In the genomic region with DNA sequence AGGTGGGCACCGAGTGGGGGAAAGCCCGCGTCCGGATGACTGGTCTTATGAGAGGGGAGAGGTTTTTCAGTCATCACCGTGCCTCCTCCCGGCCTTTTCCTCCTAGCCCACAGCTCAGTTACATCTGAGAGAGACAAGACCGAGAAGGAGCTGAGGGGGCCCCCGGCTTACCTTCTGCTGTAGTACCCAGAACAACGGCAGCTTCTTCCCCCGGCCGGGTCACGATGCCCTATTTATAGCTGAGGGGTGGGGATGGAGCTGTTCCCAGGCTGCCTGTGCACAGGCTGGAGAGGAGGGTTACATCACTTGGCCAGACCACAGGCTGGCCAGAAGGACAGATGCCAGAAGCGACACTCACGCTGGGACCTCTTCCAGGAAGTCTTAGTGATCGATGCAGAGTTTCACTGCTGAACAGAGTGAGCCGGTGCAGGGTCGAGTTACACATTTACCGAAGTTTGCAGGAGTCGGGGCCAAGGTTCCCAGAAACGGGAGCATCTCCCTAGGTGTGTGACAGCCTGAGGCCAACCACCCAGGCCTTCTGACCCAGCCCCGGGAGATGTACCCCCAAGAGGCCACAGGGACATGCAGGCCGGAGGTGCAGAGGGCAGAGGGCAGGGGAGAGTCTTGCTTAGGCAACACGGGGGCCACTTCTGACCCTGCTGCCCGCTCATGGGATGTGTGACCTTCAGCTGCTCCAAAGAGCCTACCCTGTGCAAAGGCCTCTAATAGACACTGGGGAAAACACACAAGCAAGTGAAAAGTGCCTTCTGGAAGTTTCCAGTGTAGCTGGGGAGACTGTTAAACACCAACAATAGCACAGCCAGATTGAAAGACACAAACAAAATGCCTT, we compare ENCODE assay signal across 10 cellular contexts. TPM values are rescaled to one million over a fixed set of nuclear protein-coding genes. Genes with fewer than 3 reads are reported as not detected.
A peak's percentile ranks its signal among the peaks of the same experiment; 100 is the strongest.
DNase-seq lines count a peak whose midpoint lies in the region; FAIRE-seq and TF ChIP-seq lines count a peak whose summit lies in the region.
"Had no signal": no experiment of that assay in that cellular context is flagged by ENCODE, and none has a peak within 500 bp of the region (broad histone marks: within the 10 kb centered on the region; RNA-seq: fewer than 3 reads in every experiment).

Gene AGT (minus strand): TSS at position 208 of the 850 bp plus-strand sequence. CDS start 3,299 bp downstream, outside the sequence.

- H3K27me3 ChIP-seq in adrenal gland (no peaks in the 10 kb centered on the region), hepatocyte (no peaks in the 10 kb centered on the region), stomach (no peaks in the 10 kb centered on the region), H9 (ENCODE audit: insufficient read depth, low read length) (no peaks in the 10 kb centered on the region)

- H3T11ph ChIP-seq in H9 (ENCODE audit: low read length), result no peak within 1 kb of the TSS

- WGBS in adrenal gland, 4 donors, result 10 to 24% (median 21%) methylated on average over 12 to 24 of the region's 24 CpGs
- 31% methylated on average over 24 of the region's 24 CpGs for WGBS in hepatocyte (ENCODE audit: low lambda C conversion rate, missing lambda C conversion rate)
- WGBS in stomach, 5 donors, result 33 to 41% (median 37%) methylated on average over 17 to 24 of the region's 24 CpGs
- no CpG with 5 or more reads among the region's 24 CpGs for WGBS in H9 (ENCODE audit: extremely low coverage, insufficient read length, low lambda C conversion rate)

- H3K27ac Mint-ChIP-seq in HFFc6, result no peak within 1 kb of the TSS
- H3K27ac Mint-ChIP-seq in H9, result no peak within 1 kb of the TSS

- TF ChIP-seq CTCF in HFFc6 (IDR thresholded peaks at IDR 0.05), result no peak
- TF ChIP-seq CTCF in adrenal gland (IDR thresholded peaks at IDR 0.05), result no peak
- TF ChIP-seq CTCF in hepatocyte (IDR thresholded peaks at IDR 0.05; ENCODE audit: poor library complexity), result no peak
- TF ChIP-seq CTCF in stomach (IDR thresholded peaks at IDR 0.05), result no peak
- TF ChIP-seq CTCF in H9 (conservative IDR thresholded peaks at IDR 0.05), result no peak

- no peak within 1 kb of the TSS for H2BK5ac ChIP-seq in H9 (ENCODE audit: insufficient read length, low read length)

- H3K4me1 ChIP-seq in adrenal gland (replicated peaks in 1 of 2) (peaks cover 13 to 18% of the 10 kb centered on the region in 2 donors), hepatocyte (ENCODE audit: insufficient read depth) (peaks cover 23% of the 10 kb centered on the region), stomach (peaks cover 0 to 14% (median 12%) of the 10 kb centered on the region in 4 donors), H9 (ENCODE audit: insufficient read depth, low read length) (no peaks in the 10 kb centered on the region)

- H2AK5ac ChIP-seq in H9 (ENCODE audit: insufficient read length, low read length), result no peak within 1 kb of the TSS

- H3K9ac ChIP-seq in H9 (ENCODE audit: extremely low read depth, insufficient read length, low read length), result no peak within 1 kb of the TSS

- no peak within 1 kb of the TSS for H2BK12ac ChIP-seq in H9 (ENCODE audit: insufficient read length, low read depth, low read length)

- peak in 1 of 2 donors; percentile 42 for TF ChIP-seq POLR2A in adrenal gland (IDR thresholded peaks at IDR 0.05)
- no peak for TF ChIP-seq POLR2A in stomach (IDR thresholded peaks at IDR 0.05)
- TF ChIP-seq POLR2A in GM12891 (IDR thresholded peaks at IDR 0.05; ENCODE audit: low read depth, low read length), result no peak

- H3K18ac ChIP-seq in H9 (ENCODE audit: insufficient read length, low read depth, low read length), result no peak within 1 kb of the TSS

- no peak within 1 kb of the TSS for H3K56ac ChIP-seq in H9 (ENCODE audit: insufficient read length, low read depth, low read length)

- no peak within 1 kb of the TSS for H4K91ac ChIP-seq in H9 (ENCODE audit: insufficient read length, low read depth, low read length)

- no peak for FAIRE-seq in GM12891 (lab: Jason Lieb, UNC)
- FAIRE-seq: GM19239 had no signal

- no peak within 1 kb of the TSS for H2BK15ac ChIP-seq in H9 (ENCODE audit: low read depth, low read length)

- no peaks in the 10 kb centered on the region for H3K79me1 ChIP-seq in H9 (ENCODE audit: insufficient read depth, low read depth, low read length, poor library complexity, severe bottlenecking)

- H3K27me3 Mint-ChIP-seq in HFFc6 (ENCODE audit: insufficient read depth), result peaks cover 9% of the 10 kb centered on the region
- H3K27me3 Mint-ChIP-seq in H9 (ENCODE audit: low read depth), result peaks cover 9% of the 10 kb centered on the region

- intact Hi-C loops in adrenal gland (cut with DNase I), result no loop called here
- intact Hi-C loops in stomach (cut with DNase I; ENCODE audit: low total_unique reads), result no loop called here

- H2BK120ac ChIP-seq in H9 (ENCODE audit: low read depth, low read length, poor library complexity, severe bottlenecking), result no peak within 1 kb of the TSS

- H4K8ac ChIP-seq in H9 (replicated peaks; ENCODE audit: insufficient read length, low read depth, low read length), result no peak within 1 kb of the TSS

- H3K4me3 ChIP-seq in adrenal gland (peak within 1 kb of the TSS in 1 of 4 donors; percentile 43), hepatocyte (no peak within 1 kb of the TSS), stomach (no peak within 1 kb of the TSS)

- H3K27ac ChIP-seq in adrenal gland (peak within 1 kb of the TSS; percentile 3 to 84 (median 58)), hepatocyte (peak within 1 kb of the TSS; percentile 80), stomach (peak within 1 kb of the TSS in 3 of 5 donors; percentile 9 to 25 (median 23)), H9 (ENCODE audit: insufficient read length, low read depth, low read length) (no peak within 1 kb of the TSS)

- no peak within 1 kb of the TSS for H3K14ac ChIP-seq in H9 (ENCODE audit: insufficient read depth, low read length)

- H3K36me3 Mint-ChIP-seq in HFFc6 (ENCODE audit: low read depth) (no peaks in the 10 kb centered on the region), H9 (ENCODE audit: insufficient read depth in 1 of 3, low read depth in 3 of 3) (no peaks in the 10 kb centered on the region)

- peaks cover 5% of the 10 kb centered on the region for H3K79me2 ChIP-seq in hepatocyte
- no peaks in the 10 kb centered on the region for H3K79me2 ChIP-seq in H9 (ENCODE audit: insufficient read depth, low read length)

- H3K4me2 ChIP-seq in hepatocyte (peak within 1 kb of the TSS; percentile 55), H9 (ENCODE audit: insufficient read depth, insufficient read length, low read length) (no peak within 1 kb of the TSS)

- no peak within 1 kb of the TSS for H2BK20ac ChIP-seq in H9 (ENCODE audit: low read depth, low read length, poor library complexity, severe bottlenecking)

- H3K4me3 Mint-ChIP-seq in HFFc6 (0 out of 2 replicates have a peak within 1 kb of the TSS, but pooled peaks have one; percentile 13), H9 (no peak within 1 kb of the TSS)

- no peaks in the 10 kb centered on the region for H3K9me2 ChIP-seq in hepatocyte (replicated peaks; ENCODE audit: insufficient read depth)

- no peak within 1 kb of the TSS for H2AFZ ChIP-seq in hepatocyte
- H2AFZ ChIP-seq in H9 (ENCODE audit: low read length), result no peak within 1 kb of the TSS

- no peaks in the 10 kb centered on the region for H3K23me2 ChIP-seq in H9 (ENCODE audit: insufficient read length, low read depth, low read length, poor library complexity, severe bottlenecking)

- no peak for TF ChIP-seq EP300 in stomach (IDR thresholded peaks at IDR 0.05)

- H3K36me3 ChIP-seq in adrenal gland (replicated peaks in 1 of 2) (no peaks in the 10 kb centered on the region), hepatocyte (replicated peaks; ENCODE audit: insufficient read depth, low read depth) (no peaks in the 10 kb centered on the region), stomach (no peaks in the 10 kb centered on the region)

- H3K4me1 Mint-ChIP-seq in HFFc6 (ENCODE audit: low read depth) (peaks cover 14% of the 10 kb centered on the region), H9 (peaks cover 11 to 20% of the 10 kb centered on the region in 2 experiments)

- H3K23ac ChIP-seq in H9 (ENCODE audit: insufficient read length, low read depth, low read length), result no peak within 1 kb of the TSS

- H3K9me3 Mint-ChIP-seq in HFFc6 (no peaks in the 10 kb centered on the region), H9 (peaks cover 0 to 3% of the 10 kb centered on the region in 2 experiments; a peak in 1 of 5 replicates)

- H4K5ac ChIP-seq in H9 (ENCODE audit: insufficient read length, low read depth, low read length), result no peak within 1 kb of the TSS

- H4K20me1 ChIP-seq in hepatocyte (ENCODE audit: insufficient read depth, poor library complexity, severe bottlenecking), result no peaks in the 10 kb centered on the region
- no peaks in the 10 kb centered on the region for H4K20me1 ChIP-seq in H9 (ENCODE audit: control insufficient read depth, insufficient read depth, insufficient read length)

- H3K4ac ChIP-seq in H9 (ENCODE audit: low read depth, low read length), result no peak within 1 kb of the TSS

- DNase-seq in HFFc6, result peak; percentile 79
- peak; percentile 91 to 97 (median 95) for DNase-seq in adrenal gland
- peak; percentile 77 for DNase-seq in hepatocyte (ENCODE audit: low spot score)
- DNase-seq in stomach, result peak; percentile 66
- no peak for DNase-seq in GM12891 (ENCODE audit: insufficient read length, low spot score)
- no peak for DNase-seq in 8988T
- DNase-seq in H9, result no peak
- DNase-seq in NCI-H748 treated with DMSO at 0.1 percent for 48 hours (lab: John Stamatoyannopoulos, UW), result no peak

- H3K9me3 ChIP-seq in adrenal gland (replicated peaks in 1 of 3) (no peaks in the 10 kb centered on the region), hepatocyte (ENCODE audit: low read depth) (no peaks in the 10 kb centered on the region), stomach (no peaks in the 10 kb centered on the region), H9 (ENCODE audit: control insufficient read depth, low read depth, low read length) (no peaks in the 10 kb centered on the region)

TF ChIP-seq in GM12891, 5 proteins besides CTCF, POLR2A, EP300 and RAD21:
- TF ChIP-seq POLR2AphosphoS5 (IDR thresholded peaks at IDR 0.05; ENCODE audit: low read depth, low read length) (no peak), TAF1 (IDR thresholded peaks at IDR 0.05; ENCODE audit: low read depth, low read length) (no peak), PAX5 (IDR thresholded peaks at IDR 0.05; ENCODE audit: insufficient read depth, low read length, severe bottlenecking) (no peak), POU2F2 (IDR thresholded peaks at IDR 0.05; ENCODE audit: low read depth, low read length) (no peak), SPI1 (IDR thresholded peaks at IDR 0.05; ENCODE audit: low read depth, low read length) (no peak)

RNA-seq across cellular contexts. Expression of gene AGT, which starts in this region (rescaled TPM):
- under 1 TPM in 4 of 6 experiments, not detected in 2; 0.09 to 0.19 (median 0.13) TPM for total RNA-seq in HFFc6 (2021; fragmentation: NEBNext Ultra II Directional; extraction: Animal tissue kit (Norgen Biotek cat#: 25700))
- total RNA-seq in adrenal gland (100 to 1,000 TPM in 1 of 8 donors, 10 to 100 TPM in 5, 1 to 10 TPM in 2; 6.5 to 103 (median 18.7) TPM), hepatocyte (476 and 505 TPM in 2 replicates), stomach (1 to 10 TPM in 2 of 5 donors, under 1 TPM in 1, not detected in 2; 0.29 to 9.9 (median 3.7) TPM), H9 (2021) (not detected in 2 replicates)
- polyA plus RNA-seq in adrenal gland (10 to 100 TPM in 2 of 3 donors, 1 to 10 TPM in 1; 6.3 to 20.9 (median 13.0) TPM), hepatocyte (455 and 583 TPM in 2 replicates), stomach (1 to 10 TPM in 2 of 3 donors, under 1 TPM in 1; 0.65 to 8.1 (median 4.0) TPM)
- polyA plus RNA-seq in GM12891 (2012; ENCODE audit: low read depth, missing spikeins), result not detected
- total RNA-seq: mononuclear cell had no signal

Comparison
In these comparisons a context has a peak if more than half of its experiments do, and no peak if none do; other contexts are left out.
1. RNA of gene AGT (polyA plus RNA-seq): 455 to 583 TPM in hepatocyte; 6.3 to 20.9 TPM in adrenal gland and 0.65 to 8.1 TPM in stomach; every median in the first group is over 10 times any median in the second.
2. Peak in DNase-seq in HFFc6; RNA of the gene not detected or under 1 TPM.
3. DNase-seq: peak in adrenal gland (7 of 7), hepatocyte (single experiment) and stomach (single experiment); none in GM12891 (single experiment), 8988T (single experiment), H9 (single experiment) and NCI-H748 treated with DMSO at 0.1 percent for 48 hours (single experiment).